Comparison of ENCODE assay signal across 8 cellular contexts in genomic region chr1:205918955-205919746, GRCh38. TPM values are rescaled to one million over a fixed set of nuclear protein-coding genes. Genes with fewer than 3 reads are reported as not detected.
A peak's percentile ranks its signal among the peaks of the same experiment; 100 is the strongest.
DNase-seq lines count a peak whose midpoint lies in the region; ATAC-seq and TF ChIP-seq lines count a peak whose summit lies in the region.

No MANE protein-coding gene starts in this region.

- H3K4me1 Mint-ChIP-seq in nephron = peaks cover 22% of the 10 kb centered on the region
- peaks cover 14 to 22% of the 10 kb centered on the region in 2 donors for H3K4me1 Mint-ChIP-seq in stimulated activated naive B cell treated with anti-CD40 and anti-IgM and Interleukin-4, amounts not matched to agents 10 μg/mL and 1 μg/mL and 100 μg/mL, for 72 hours

- H3K27me3 ChIP-seq in PC-3 (ENCODE audit: low read length) = no peaks in the 10 kb centered on the region

- no peak overlapping the region for H2AFZ ChIP-seq in PC-3 (ENCODE audit: low read length)

- H3F3A ChIP-seq in PC-3 (ENCODE audit: low read length, unreplicated experiment) = no peaks in the 10 kb centered on the region

- H3K9me3 ChIP-seq in PC-3 (ENCODE audit: low read length) = no peaks in the 10 kb centered on the region

- H3K4me1 ChIP-seq in PC-3 (ENCODE audit: insufficient read depth, low read length) = no peaks in the 10 kb centered on the region

- H3K27ac ChIP-seq in PC-3 (ENCODE audit: low read length) = no peak overlapping the region

- no peaks in the 10 kb centered on the region for H3K36me3 ChIP-seq in PC-3 (ENCODE audit: low read depth, low read length)

- no peaks in the 10 kb centered on the region for H3K9me3 Mint-ChIP-seq in nephron
- no peaks in the 10 kb centered on the region for H3K9me3 Mint-ChIP-seq in stimulated activated naive B cell treated with anti-CD40 and anti-IgM and Interleukin-4, amounts not matched to agents 10 μg/mL and 1 μg/mL and 100 μg/mL, for 72 hours

- H3K9me2 ChIP-seq in PC-3 (replicated peaks; ENCODE audit: low read length) = no peaks in the 10 kb centered on the region

- H4K20me1 ChIP-seq in PC-3 (ENCODE audit: low read length) = no peaks in the 10 kb centered on the region

- in situ Hi-C loops in KBM-7 (cut with MboI; ENCODE audit: low pct_unique_long_range_greater_than_20kb, low sequenced_read_pairs) = loop anchor here (10.0 kb wide), 1 partner anchor 46 kb away; no protein-coding TSS in a partner anchor

- intact Hi-C loops in PC-3 (cut with micrococcal nuclease) = loop anchor here (1.0 kb wide), 2 partner anchors 58 to 187 kb away; no protein-coding TSS in a partner anchor

- TF ChIP-seq CTCF in PC-3 (conservative IDR thresholded peaks at IDR 0.05; ENCODE audit: low read depth, low read length) = peak; percentile 97
- TF ChIP-seq CTCF in nephron (IDR thresholded peaks at IDR 0.05; ENCODE audit: unreplicated experiment in 3 of 3) = peak; percentile 86 to 93 (median 92)

- peak; percentile 82 for DNase-seq in ELR (ENCODE audit: low read depth)
- peak; percentile 90 for DNase-seq in KBM-7
- peak; percentile 94 for DNase-seq in PC-3
- DNase-seq in activated T-cell treated with anti-CD3 and anti-CD28 coated beads, Interleukin-2, amount 50 U/mL, for 1 hour = peak; percentile 71
- peak; percentile 73 for DNase-seq in fibroblast of gingiva (ENCODE audit: low read depth)
- peak; percentile 57 for DNase-seq in stimulated activated naive B cell treated with anti-CD40 and anti-IgM and Interleukin-4, amounts not matched to agents 10 μg/mL and 1 μg/mL and 100 μg/mL, for 72 hours

- no peak overlapping the region for H3K4me3 ChIP-seq in PC-3 (ENCODE audit: low read length)

- no peak overlapping the region for H3K4me2 ChIP-seq in PC-3 (ENCODE audit: low read length)

- H3K4me3 Mint-ChIP-seq in nephron = no peak overlapping the region
- H3K4me3 Mint-ChIP-seq in stimulated activated naive B cell treated with anti-CD40 and anti-IgM and Interleukin-4, amounts not matched to agents 10 μg/mL and 1 μg/mL and 100 μg/mL, for 72 hours = no peak overlapping the region

- H3K79me2 ChIP-seq in PC-3 (ENCODE audit: low read length) = no peaks in the 10 kb centered on the region

- POLR2A ChIA-PET in PC-3 (lab: Charles Lee; ENCODE audit: unreplicated experiment) = no interaction called here

- ATAC-seq in PC-3 (peak; percentile 97), HG02840 (IDR thresholded peaks at IDR 0.05; ENCODE audit: low FRiP score, unreplicated experiment) (no peak)
- ATAC-seq in stimulated activated naive B cell treated with anti-CD40 and anti-IgM and Interleukin-4, amounts not matched to agents 10 μg/mL and 1 μg/mL and 100 μg/mL, for 72 hours (replicated peaks) = peak; percentile 83 to 87

- no TSS peak for BruUV-seq in PC-3 (replicated peaks; lab: Mats Ljungman, UMichigan)

- H3K27me3 Mint-ChIP-seq in nephron (ENCODE audit: low read depth) = peaks cover 3% of the 10 kb centered on the region
- peaks cover 8 to 21% of the 10 kb centered on the region in 2 donors for H3K27me3 Mint-ChIP-seq in stimulated activated naive B cell treated with anti-CD40 and anti-IgM and Interleukin-4, amounts not matched to agents 10 μg/mL and 1 μg/mL and 100 μg/mL, for 72 hours

- CTCF ChIA-PET in PC-3 (lab: Charles Lee) = interaction anchor here (0.6 to 5.2 kb wide), 6 partner anchors 58 to 260 kb away, joined by 3 to 157 read pairs (median 4); no protein-coding TSS in a partner anchor

- H3K36me3 Mint-ChIP-seq in nephron (ENCODE audit: low read depth) = no peaks in the 10 kb centered on the region
- no peaks in the 10 kb centered on the region for H3K36me3 Mint-ChIP-seq in stimulated activated naive B cell treated with anti-CD40 and anti-IgM and Interleukin-4, amounts not matched to agents 10 μg/mL and 1 μg/mL and 100 μg/mL, for 72 hours

- no peak overlapping the region for H3K9ac ChIP-seq in PC-3 (ENCODE audit: low read length)

- peak overlapping the region in 1 of 3 experiments; percentile 3 for H3K27ac Mint-ChIP-seq in nephron
- H3K27ac Mint-ChIP-seq in stimulated activated naive B cell treated with anti-CD40 and anti-IgM and Interleukin-4, amounts not matched to agents 10 μg/mL and 1 μg/mL and 100 μg/mL, for 72 hours = no peak overlapping the region

RNA-seq across cellular contexts. Expression of gene SLC26A9, which starts 24.1 kb away (rescaled TPM):
- not detected in 2 replicates for total RNA-seq in PC-3 (2014; rRNA removed)
